ENCODE assay signal across 10 cellular contexts in genomic region chr6:25277857-25278256, GRCh38. TPM values are rescaled to one million over a fixed set of nuclear protein-coding genes. Genes with fewer than 3 reads are reported as not detected.
DNase-seq lines count a peak whose midpoint lies in the region; ATAC-seq and TF ChIP-seq lines count a peak whose summit lies in the region.
"Had no signal": no experiment of that assay in that cellular context is flagged by ENCODE, and none has a peak within 500 bp of the region (broad histone marks: within the 10 kb centered on the region; RNA-seq: fewer than 3 reads in every experiment).

No MANE protein-coding gene starts in this region.

- no peaks in the 10 kb centered on the region for H3K27me3 ChIP-seq in CD4-positive, alpha-beta memory T cell (ENCODE audit: insufficient read depth, low read length)
- no peaks in the 10 kb centered on the region; the same call in 1 of the 2 replicates for H3K27me3 ChIP-seq in IMR-90 (ENCODE audit: control insufficient read depth, insufficient read depth, low read length)
- H3K27me3 ChIP-seq in heart right ventricle, result peaks cover 0 to 33% (median 14%) of the 10 kb centered on the region in 7 donors

- no peak overlapping the region for H2AFZ ChIP-seq in IMR-90 (replicated peaks; ENCODE audit: low read length, poor library complexity)

- TF ChIP-seq POLR2A in IMR-90 (IDR thresholded peaks at IDR 0.05; ENCODE audit: low read depth, low read length), result no peak

- CTCF ChIA-PET in CD4-positive, alpha-beta memory T cell (lab: Charles Lee; ENCODE audit: partially characterized antibody), result interaction anchor here (0.9 to 6.9 kb wide), 8 partner anchors 13 to 279 kb away, joined by 3 to 155 read pairs (median 12); no protein-coding TSS in a partner anchor
- CTCF ChIA-PET in IMR-90 (lab: Yijun Ruan, JAX), result interaction anchor here (0.6 to 3.3 kb wide), 12 partner anchors 13 to 279 kb away, joined by 3 to 42 read pairs (median 4); no protein-coding TSS in a partner anchor

- peaks cover 0 to 2% of the 10 kb centered on the region in 2 donors for H3K36me3 Mint-ChIP-seq in CD4-positive, alpha-beta memory T cell
- H3K36me3 Mint-ChIP-seq in central memory CD8-positive, alpha-beta T cell (ENCODE audit: insufficient read depth), result peaks cover 10% of the 10 kb centered on the region
- no peaks in the 10 kb centered on the region for H3K36me3 Mint-ChIP-seq in natural killer cell

- H3K9me1 ChIP-seq in IMR-90 (ENCODE audit: insufficient read depth, low read length), result no peaks in the 10 kb centered on the region

- no TSS peak for BruUV-seq in IMR-90 (replicated peaks; lab: Mats Ljungman, UMichigan)

- H3K4me1 Mint-ChIP-seq in CD4-positive, alpha-beta memory T cell, result peaks cover 20 to 32% (median 28%) of the 10 kb centered on the region in 4 donors
- H3K4me1 Mint-ChIP-seq in central memory CD8-positive, alpha-beta T cell, result peaks cover 32% of the 10 kb centered on the region
- H3K4me1 Mint-ChIP-seq in natural killer cell, result peaks cover 4 to 19% of the 10 kb centered on the region in 2 donors

- H4K8ac ChIP-seq in IMR-90 (ENCODE audit: low read depth in 2 of 2, low read length in 2 of 2), result no peak overlapping the region

- peak overlapping the region; percentile 23 to 98 (median 84) for H3K4me3 Mint-ChIP-seq in CD4-positive, alpha-beta memory T cell
- peak overlapping the region; percentile 84 for H3K4me3 Mint-ChIP-seq in central memory CD8-positive, alpha-beta T cell
- H3K4me3 Mint-ChIP-seq in natural killer cell, result peak overlapping the region; percentile 81

- TF ChIP-seq RAD21 in IMR-90 (IDR thresholded peaks at IDR 0.05; ENCODE audit: low read length), result no peak

- peaks cover 6 to 15% of the 10 kb centered on the region in 2 donors for H3K27me3 Mint-ChIP-seq in CD4-positive, alpha-beta memory T cell
- H3K27me3 Mint-ChIP-seq in central memory CD8-positive, alpha-beta T cell, result peaks cover 21% of the 10 kb centered on the region
- peaks cover 28 to 33% of the 10 kb centered on the region in 2 donors for H3K27me3 Mint-ChIP-seq in natural killer cell (ENCODE audit: low read depth in 2 of 2)

- H2BK120ac ChIP-seq in IMR-90 (ENCODE audit: low read depth, low read length), result no peak overlapping the region

- H3K18ac ChIP-seq in IMR-90 (ENCODE audit: low read depth, low read length), result no peak overlapping the region

- in situ Hi-C loops in IMR-90 (cut with MboI; ENCODE audit: low sequenced_read_pairs), result no loop called here

- peaks cover 0 to 4% of the 10 kb centered on the region in 2 experiments; a peak in 1 of 4 replicates for H3K79me1 ChIP-seq in IMR-90 (ENCODE audit: low read depth in 1 of 2, low read length in 2 of 2)

- H3K9me3 ChIP-seq in CD4-positive, alpha-beta memory T cell (ENCODE audit: control insufficient read depth in 1 of 2, low read length in 2 of 2), result no peaks in the 10 kb centered on the region
- no peaks in the 10 kb centered on the region for H3K9me3 ChIP-seq in IMR-90 (ENCODE audit: control insufficient read depth, insufficient read depth, low read length)
- H3K9me3 ChIP-seq in heart right ventricle, result no peaks in the 10 kb centered on the region

- dilution Hi-C loops in IMR-90 (cut with HindIII; ENCODE audit: low sequenced_read_pairs, unreplicated experiment), result no loop called here

- peaks cover 20% of the 10 kb centered on the region for H3K4me1 ChIP-seq in CD4-positive, alpha-beta memory T cell (ENCODE audit: insufficient read depth, low read length)
- H3K4me1 ChIP-seq in IMR-90 (ENCODE audit: control insufficient read depth, insufficient read depth, low read length) (no peaks in the 10 kb centered on the region), heart right ventricle (peaks cover 8 to 26% (median 18%) of the 10 kb centered on the region in 9 donors)

- no peak overlapping the region for H2BK15ac ChIP-seq in IMR-90 (ENCODE audit: low read depth, low read length)

- no peak overlapping the region for H2BK5ac ChIP-seq in IMR-90 (ENCODE audit: low read depth, low read length, poor library complexity, severe bottlenecking)

- H3K36me3 ChIP-seq in CD4-positive, alpha-beta memory T cell (ENCODE audit: insufficient read depth, low read length), result no peaks in the 10 kb centered on the region
- H3K36me3 ChIP-seq in IMR-90 (ENCODE audit: control insufficient read depth, insufficient read depth, low read length), result no peaks in the 10 kb centered on the region
- no peaks in the 10 kb centered on the region for H3K36me3 ChIP-seq in heart right ventricle

- no peak overlapping the region for H4K5ac ChIP-seq in IMR-90 (ENCODE audit: low read depth, low read length)

- no CpG with 5 or more reads among the region's 1 CpG for WGBS in IMR-90 (ENCODE audit: extremely low coverage in 2 of 2, insufficient read length in 1 of 2), 2 experiments
- WGBS in heart right ventricle, 2 donors, result 96 to 97% methylated on average over 1 of the region's 1 CpG

- no peak overlapping the region for H4K91ac ChIP-seq in IMR-90 (ENCODE audit: insufficient read depth, low read depth, low read length)

- no peak overlapping the region for H3K27ac ChIP-seq in CD4-positive, alpha-beta memory T cell (ENCODE audit: low read depth, low read length)
- no peak overlapping the region for H3K27ac ChIP-seq in IMR-90 (ENCODE audit: insufficient read depth, low read length)
- H3K27ac ChIP-seq in heart right ventricle, result no peak overlapping the region

- no peak overlapping the region for H3K4me2 ChIP-seq in IMR-90 (ENCODE audit: low read depth, low read length)

- no peak overlapping the region for H2AK9ac ChIP-seq in IMR-90 (replicated peaks; ENCODE audit: low read depth, low read length, poor library complexity)

- peak overlapping the region in 5 of 7 donors; percentile 27 to 89 (median 72) for H3K27ac Mint-ChIP-seq in CD4-positive, alpha-beta memory T cell
- H3K27ac Mint-ChIP-seq in central memory CD8-positive, alpha-beta T cell (ENCODE audit: low read depth), result no peak overlapping the region
- H3K27ac Mint-ChIP-seq in natural killer cell, result no peak overlapping the region

- H3K56ac ChIP-seq in IMR-90 (ENCODE audit: extremely low read depth, insufficient read depth, low read length), result no peak overlapping the region

- no peak for ATAC-seq in IMR-90 (ENCODE audit: low read depth)
- no peak for ATAC-seq in central memory CD8-positive, alpha-beta T cell (replicated peaks; ENCODE audit: extremely low read depth, poor library complexity, severe bottlenecking)
- no peak for ATAC-seq in natural killer cell
- no peak for ATAC-seq in GM18511 (IDR thresholded peaks at IDR 0.05; ENCODE audit: unreplicated experiment)
- ATAC-seq in heart right ventricle, result no peak
- ATAC-seq in GM21529 (IDR thresholded peaks at IDR 0.05; ENCODE audit: unreplicated experiment), result no peak
- no peak for ATAC-seq in GM19035 (IDR thresholded peaks at IDR 0.05; ENCODE audit: unreplicated experiment)

- intact Hi-C loops in CD4-positive, alpha-beta memory T cell (cut with micrococcal nuclease), result loop anchor here (2.0 kb wide), 2 partner anchors 89 to 127 kb away; no protein-coding TSS in a partner anchor
- intact Hi-C loops in IMR-90 (cut with micrococcal nuclease), result loop anchor here (1.0 to 2.0 kb wide), 2 partner anchors 34 to 81 kb away; no protein-coding TSS in a partner anchor
- intact Hi-C loops in natural killer cell (cut with micrococcal nuclease), result no loop called here
- intact Hi-C loops in heart right ventricle (cut with DNase I), result loop anchor here in 8 of 10 donors (1.0 to 10.0 kb wide), 8 partner anchors 45 to 327 kb away; no protein-coding TSS in a partner anchor

- H2BK20ac ChIP-seq in IMR-90 (ENCODE audit: low read depth, low read length), result no peak overlapping the region

- peaks cover 0 to 2% (median 0%) of the 10 kb centered on the region in 8 donors for H3K9me3 Mint-ChIP-seq in CD4-positive, alpha-beta memory T cell
- H3K9me3 Mint-ChIP-seq in central memory CD8-positive, alpha-beta T cell, result no peaks in the 10 kb centered on the region
- H3K9me3 Mint-ChIP-seq in natural killer cell, result no peaks in the 10 kb centered on the region

- no peak overlapping the region for H3K4me3 ChIP-seq in CD4-positive, alpha-beta memory T cell (ENCODE audit: low read length in 2 of 2)
- H3K4me3 ChIP-seq in IMR-90 (ENCODE audit: insufficient read depth, low read depth, low read length), result no peak overlapping the region
- H3K4me3 ChIP-seq in heart right ventricle, result no peak overlapping the region

- H3K14ac ChIP-seq in IMR-90 (replicated peaks; ENCODE audit: low read depth, low read length), result no peak overlapping the region

- H3K23ac ChIP-seq in IMR-90 (ENCODE audit: low read depth, low read length), result no peak overlapping the region

- no peak overlapping the region for H3K9ac ChIP-seq in IMR-90 (ENCODE audit: low read depth, low read length)

- H3K4ac ChIP-seq in IMR-90 (ENCODE audit: low read depth, low read length), result no peak overlapping the region

- POLR2A ChIA-PET in CD4-positive, alpha-beta memory T cell (lab: Charles Lee; ENCODE audit: partially characterized antibody), result interaction anchor here (0.6 to 1.7 kb wide), 3 partner anchors 12 to 440 kb away, joined by 3 to 9 read pairs (median 4); no protein-coding TSS in a partner anchor
- POLR2A ChIA-PET in IMR-90 (lab: Charles Lee; ENCODE audit: unreplicated experiment), result no interaction called here

- TF ChIP-seq CTCF in IMR-90 (conservative IDR thresholded peaks at IDR 0.05; ENCODE audit: low read depth, low read length), result no peak
- TF ChIP-seq CTCF in natural killer cell (IDR thresholded peaks at IDR 0.05), result no peak
- no peak for TF ChIP-seq CTCF in heart right ventricle (IDR thresholded peaks at IDR 0.05)

- H4K20me1 ChIP-seq in IMR-90 (ENCODE audit: insufficient read depth, low read length), result no peaks in the 10 kb centered on the region

- DNase-seq in CD4-positive, alpha-beta memory T cell, result no peak
- DNase-seq in IMR-90 (peak; percentile 14), natural killer cell (no peak), heart right ventricle (no peak)
- DNase-seq in central memory CD8-positive, alpha-beta T cell (ENCODE audit: low spot score in 2 of 2), result no peak
- DNase-seq: dermis blood vessel endothelial cell, NCI-H187 treated with DMSO at 0.1 percent for 48 hours had no signal

- no peak overlapping the region for H2AK5ac ChIP-seq in IMR-90 (ENCODE audit: low read depth, low read length)

TF ChIP-seq in IMR-90, 13 proteins besides CTCF, POLR2A, EP300 and RAD21 (continues in another document):
- TF ChIP-seq SMC3 (IDR thresholded peaks at IDR 0.05; ENCODE audit: low read depth, low read length), result no peak
- TF ChIP-seq MXI1 (IDR thresholded peaks at IDR 0.05; ENCODE audit: borderline replicate concordance, low read depth, low read length), result no peak
- no peak for TF ChIP-seq CHD1 (IDR thresholded peaks at IDR 0.05; ENCODE audit: low read depth, low read length)
- TF ChIP-seq CEBPB (IDR thresholded peaks at IDR 0.05; ENCODE audit: low read depth, low read length), result no peak

RNA-seq across cellular contexts. Expression of gene CARMIL1, which starts 1.3 kb away (rescaled TPM):
- 1 to 10 TPM; 3.5 TPM for total RNA-seq in CD4-positive, alpha-beta memory T cell
- 1 to 10 TPM in 1 of 2 donors, under 1 TPM in 1; 0.08 to 1.3 TPM for polyA plus RNA-seq in CD4-positive, alpha-beta memory T cell
- 2.9 and 3.3 TPM in 2 replicates for total RNA-seq in IMR-90 (2012; rRNA removed)
- 0.90 and 1.3 TPM in 2 replicates for polyA plus RNA-seq in IMR-90 (2012; rRNA removed)
- polyA plus RNA-seq in IMR-90 (2012; cell fraction: cytosol; rRNA removed), result 0.29 and 0.35 TPM in 2 replicates
- 0.13 and 0.99 TPM in 2 replicates for polyA plus RNA-seq in IMR-90 (2012; cell fraction: nucleus; rRNA removed; ENCODE audit: low replicate concordance)
- total RNA-seq in natural killer cell, result 1 to 10 TPM in 1 of 3 donors, under 1 TPM in 2; 0.25 to 1.1 (median 0.35) TPM
- 10 to 100 TPM in 1 of 10 donors, 1 to 10 TPM in 9; 1.2 to 10.3 (median 4.1) TPM for total RNA-seq in heart right ventricle
- 1 to 10 TPM; 3.1 to 8.2 TPM for polyA plus RNA-seq in heart right ventricle

Comparison
In these comparisons a context has a peak if more than half of its experiments do, and no peak if none do; other contexts are left out.
1. H3K27ac Mint-ChIP-seq: peak in CD4-positive, alpha-beta memory T cell (5 of 7); none in central memory CD8-positive, alpha-beta T cell (single experiment) and natural killer cell (0 of 2).
2. Peak in every context shown above with its lines, with median percentiles within 50 percentile points of each other: H3K4me3 Mint-ChIP-seq.